In the genomic region with DNA sequence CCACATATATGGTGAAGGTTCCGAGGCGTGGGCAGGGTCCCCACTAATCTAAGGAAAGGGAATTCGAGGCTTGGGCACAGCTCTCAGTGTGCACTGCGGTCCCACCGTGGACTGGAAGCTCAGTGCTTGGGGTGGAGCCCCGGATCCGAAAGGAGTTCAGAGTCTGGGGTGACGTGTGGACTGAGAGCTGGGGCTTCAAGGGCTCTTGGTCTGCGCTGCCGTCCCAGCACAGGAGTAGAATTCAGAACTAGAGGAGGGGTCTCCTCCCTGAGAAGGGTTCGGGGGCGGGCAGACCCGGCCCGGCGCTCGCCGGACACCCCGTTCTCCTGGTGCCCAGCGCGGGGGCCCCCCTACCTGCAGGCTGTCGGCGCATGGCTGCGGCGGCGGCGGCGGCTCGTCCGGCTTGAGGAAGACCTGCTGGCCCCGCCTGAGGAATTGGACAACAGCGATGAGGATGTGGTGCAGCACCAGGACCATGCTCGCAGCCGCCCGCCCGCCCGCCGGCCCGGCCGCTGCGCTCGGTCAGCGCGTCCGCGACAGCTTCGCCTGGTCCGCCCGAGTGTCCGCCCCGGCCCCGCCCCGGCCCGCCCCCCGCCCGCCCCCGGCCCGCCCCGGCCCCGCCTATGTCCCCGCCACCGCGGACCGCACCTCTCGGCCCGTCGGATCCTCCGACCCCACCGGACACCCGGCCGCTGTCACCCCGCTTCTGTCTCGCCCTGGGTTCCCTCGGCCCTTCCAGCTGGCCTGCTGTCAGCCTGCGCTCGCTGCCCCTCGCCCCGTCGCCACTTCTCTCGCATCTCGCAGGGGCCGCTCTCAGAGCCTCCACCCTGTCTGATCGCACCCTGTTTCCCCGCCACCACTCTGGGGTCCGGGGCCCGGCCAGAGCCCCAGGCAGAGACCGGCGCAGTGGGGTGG, we compare ENCODE assay signal across 9 cellular contexts. TPM values are rescaled to one million over a fixed set of nuclear protein-coding genes. Genes with fewer than 3 reads are reported as not detected.
A peak's percentile ranks its signal among the peaks of the same experiment; 100 is the strongest.
DNase-seq lines count a peak whose midpoint lies in the region; ATAC-seq and TF ChIP-seq lines count a peak whose summit lies in the region.
"Had no signal": no experiment of that assay in that cellular context is flagged by ENCODE, and none has a peak within 500 bp of the region (broad histone marks: within the 10 kb centered on the region; RNA-seq: fewer than 3 reads in every experiment).

No MANE protein-coding gene starts in this region.

- no peak for ATAC-seq in GM21737 (IDR thresholded peaks at IDR 0.05; ENCODE audit: unreplicated experiment)

- H3K27me3 ChIP-seq in ascending aorta (peaks cover 9% of the 10 kb centered on the region), iPS DF 6.9 (ENCODE audit: control insufficient read depth, insufficient read depth, low read length) (peaks cover 20% of the 10 kb centered on the region)

- H3K27ac ChIP-seq in ascending aorta (peak overlapping the region in 1 of 2 donors; percentile 35), iPS DF 6.9 (ENCODE audit: low read length) (no peak overlapping the region)
- H3K27ac ChIP-seq: SJSA1 had no signal

- H3K36me3 ChIP-seq in ascending aorta (no peaks in the 10 kb centered on the region), iPS DF 6.9 (ENCODE audit: control insufficient read depth, insufficient read depth, low read length) (no peaks in the 10 kb centered on the region)
- H3K36me3 ChIP-seq: SJSA1 had no signal

- DNase-seq in EH (ENCODE audit: low read depth) (peak; percentile 47), LoVo (ENCODE audit: low spot score) (peak; percentile 20), ascending aorta (ENCODE audit: low spot score in 2 of 2) (peak in 1 of 2 donors; percentile 71), iPS DF 6.9 (ENCODE audit: low read depth, low spot score) (no peak), skeletal muscle cell (ENCODE audit: low read depth) (no peak), NCI-H1694 (lab: John Stamatoyannopoulos, UW) (no peak), T-helper 1 cell (no peak)

- H3K4me3 ChIP-seq in ascending aorta (peak overlapping the region; percentile 62 to 75), iPS DF 6.9 (ENCODE audit: low read length) (peak overlapping the region; percentile 33; the same call in 1 of the 2 replicates), skeletal muscle cell (ENCODE audit: low read depth, low read length) (peak overlapping the region; percentile 44)

- intact Hi-C loops in ascending aorta (cut with DNase I), result loop anchor here (5.0 kb wide), 1 partner anchor 170 kb away; no protein-coding TSS in a partner anchor

- WGBS in iPS DF 6.9 (ENCODE audit: insufficient coverage, insufficient read length), result no CpG with 5 or more reads among the region's 87 CpGs

- TF ChIP-seq CTCF in ascending aorta (IDR thresholded peaks at IDR 0.05), result no peak

- peaks cover 3 to 5% of the 10 kb centered on the region in 2 donors for H3K4me1 ChIP-seq in ascending aorta
- H3K4me1 ChIP-seq in iPS DF 6.9 (ENCODE audit: control insufficient read depth, insufficient read depth, low read length), result peaks cover 8% of the 10 kb centered on the region; the same call in 1 of the 2 replicates

- H3K9me3 ChIP-seq in ascending aorta, result no peaks in the 10 kb centered on the region
- H3K9me3 ChIP-seq in iPS DF 6.9 (ENCODE audit: control insufficient read depth, insufficient read depth, low read length), result no peaks in the 10 kb centered on the region
- H3K9me3 ChIP-seq: SJSA1 had no signal

RNA-seq across cellular contexts. Expression of a gene that starts 32.1 kb away (rescaled TPM):
- total RNA-seq in ascending aorta, result 403 TPM
- total RNA-seq: SJSA1 had no signal

Comparison
In these comparisons a context has a peak if more than half of its experiments do, and no peak if none do; other contexts are left out.
1. DNase-seq: peak in EH (single experiment) and LoVo (single experiment); none in iPS DF 6.9 (single experiment), skeletal muscle cell (single experiment), NCI-H1694 (single experiment) and T-helper 1 cell (0 of 5).
2. Peak in every context shown above with its lines, with median percentiles within 50 percentile points of each other: H3K4me3 ChIP-seq.